Comparison of ENCODE assay signal across 16 cellular contexts in the genomic region with DNA sequence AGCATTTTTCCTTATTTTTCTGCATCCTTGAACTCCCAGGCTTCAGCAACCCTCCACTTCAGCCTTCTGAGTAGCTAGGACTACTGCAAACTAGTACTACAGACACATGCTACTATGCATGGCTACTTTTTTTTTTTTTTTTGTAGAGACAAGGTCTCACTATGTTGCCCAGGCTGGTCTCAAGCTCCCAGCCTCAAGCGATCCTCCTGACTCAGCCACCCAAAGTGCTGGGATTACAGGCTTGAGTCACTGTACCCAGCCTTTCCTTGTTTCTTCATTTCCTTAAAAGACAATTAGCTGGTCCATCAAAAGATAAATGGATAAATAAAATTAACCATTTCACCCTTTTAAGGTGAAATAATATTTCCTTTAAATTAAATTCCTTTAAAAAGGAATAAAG.
A peak's percentile ranks its signal among the peaks of the same experiment; 100 is the strongest.
DNase-seq lines count a peak whose midpoint lies in the region; TF ChIP-seq lines count a peak whose summit lies in the region.
"Had no signal": no experiment of that assay in that cellular context is flagged by ENCODE, and none has a peak within 500 bp of the region (broad histone marks: within the 10 kb centered on the region; RNA-seq: fewer than 3 reads in every experiment).

No MANE protein-coding gene starts in this region.

- DNase-seq in M059J (ENCODE audit: low read depth), result peak; percentile 21
- DNase-seq in epithelial cell of esophagus (ENCODE audit: low read depth), result peak; percentile 88
- DNase-seq in kidney tubule cell (ENCODE audit: low spot score), result peak; percentile 13
- no peak for DNase-seq in DMS153 (lab: John Stamatoyannopoulos, UW)
- no peak for DNase-seq in putamen (ENCODE audit: low spot score)
- no peak for DNase-seq in neuronal stem cell (ENCODE audit: low spot score)
- DNase-seq: ACHN; BE2C; C1 segment of cervical spinal cord; CD4-positive, CD25-positive, alpha-beta regulatory T cell; CD8-positive, alpha-beta memory T cell; COR-L47; DMS 273 treated with DMSO at 0.1 percent for 48 hours; GDM1; GM23248 had no signal

- H3K9me3 ChIP-seq in neuronal stem cell (replicated peaks in 1 of 2; ENCODE audit: control insufficient read depth in 2 of 2, insufficient read depth in 1 of 2, low read depth in 1 of 2, low read length in 2 of 2), result no peaks in the 10 kb centered on the region
- H3K9me3 ChIP-seq: BE2C, HAP-1 had no signal

- no peak overlapping the region for H4K8ac ChIP-seq in neuronal stem cell (ENCODE audit: low read depth, low read length)

- no peak for TF ChIP-seq CTCF in epithelial cell of esophagus (IDR thresholded peaks at IDR 0.05; ENCODE audit: insufficient read depth, low read depth, low read length, missing control alignments)

- H3K4me1 ChIP-seq in neuronal stem cell (ENCODE audit: control insufficient read depth in 2 of 2, insufficient read depth in 1 of 2, low read depth in 1 of 2, low read length in 2 of 2), result peaks cover 4 to 6% of the 10 kb centered on the region in 2 donors
- H3K4me1 ChIP-seq: BE2C, HAP-1 had no signal

- no peak overlapping the region for H2AFZ ChIP-seq in neuronal stem cell (ENCODE audit: low read length)
- H2AFZ ChIP-seq: GM23248 had no signal

- H3K18ac ChIP-seq in neuronal stem cell (ENCODE audit: low read length), result no peak overlapping the region

- H3K9ac ChIP-seq in neuronal stem cell (ENCODE audit: low read depth, low read length, poor library complexity), result no peak overlapping the region
- H3K9ac ChIP-seq: GM23248 had no signal

- H3K4ac ChIP-seq in neuronal stem cell (ENCODE audit: low read length), result no peak overlapping the region

- H3K27ac ChIP-seq in neuronal stem cell (replicated peaks; ENCODE audit: low read length), result no peak overlapping the region
- H3K27ac ChIP-seq: GM23248 had no signal

- H3K4me3 ChIP-seq in epithelial cell of esophagus (ENCODE audit: low read length) (no peak overlapping the region), neuronal stem cell (ENCODE audit: low read length in 2 of 2) (no peak overlapping the region)
- H3K4me3 ChIP-seq: GM23248, HAP-1 had no signal

- H2BK120ac ChIP-seq in neuronal stem cell (ENCODE audit: low read depth, low read length), result no peak overlapping the region

- no peak overlapping the region for H4K91ac ChIP-seq in neuronal stem cell (ENCODE audit: low read depth, low read length, poor library complexity)

- H2BK5ac ChIP-seq in neuronal stem cell (ENCODE audit: low read length), result no peak overlapping the region

- H2AK5ac ChIP-seq in neuronal stem cell (ENCODE audit: low read depth, low read length), result no peak overlapping the region

- peaks cover 0 to 5% (median 0%) of the 10 kb centered on the region in 3 experiments for H3K27me3 ChIP-seq in neuronal stem cell (ENCODE audit: control insufficient read depth in 3 of 3, insufficient read depth in 3 of 3, low read depth in 1 of 3, low read length in 3 of 3)

- H2BK12ac ChIP-seq in neuronal stem cell (ENCODE audit: low read length), result no peak overlapping the region

- no peak overlapping the region for H3K4me2 ChIP-seq in neuronal stem cell (ENCODE audit: insufficient read depth, low read length, poor library complexity, severe bottlenecking)

- no peak overlapping the region for H3K23ac ChIP-seq in neuronal stem cell (ENCODE audit: low read depth, low read length, poor library complexity)

- no peaks in the 10 kb centered on the region for H3K36me3 ChIP-seq in neuronal stem cell (replicated peaks in 1 of 2; ENCODE audit: control insufficient read depth in 2 of 2, insufficient read depth in 2 of 2, low read length in 2 of 2)
- H3K36me3 ChIP-seq: BE2C, HAP-1 had no signal

- no peak overlapping the region for H3K14ac ChIP-seq in neuronal stem cell (ENCODE audit: low read length)

- H2BK15ac ChIP-seq in neuronal stem cell (ENCODE audit: low read length), result no peak overlapping the region

- WGBS in neuronal stem cell (ENCODE audit: extremely low coverage in 2 of 2, insufficient read length in 2 of 2, insufficient replicate concordance in 1 of 2), 2 donors, result no CpG with 5 or more reads among the region's 1 CpG

- peaks cover 2% of the 10 kb centered on the region for H3K79me1 ChIP-seq in neuronal stem cell (ENCODE audit: low read depth, low read length)

Comparison
In these comparisons a context has a peak if more than half of its experiments do, and no peak if none do; other contexts are left out.
1. DNase-seq: peak in M059J (single experiment), epithelial cell of esophagus (single experiment) and kidney tubule cell (single experiment); none in DMS153 (single experiment), putamen (single experiment) and neuronal stem cell (single experiment).